Comparison of ENCODE assay signal across 22 cellular contexts in the genomic region with DNA sequence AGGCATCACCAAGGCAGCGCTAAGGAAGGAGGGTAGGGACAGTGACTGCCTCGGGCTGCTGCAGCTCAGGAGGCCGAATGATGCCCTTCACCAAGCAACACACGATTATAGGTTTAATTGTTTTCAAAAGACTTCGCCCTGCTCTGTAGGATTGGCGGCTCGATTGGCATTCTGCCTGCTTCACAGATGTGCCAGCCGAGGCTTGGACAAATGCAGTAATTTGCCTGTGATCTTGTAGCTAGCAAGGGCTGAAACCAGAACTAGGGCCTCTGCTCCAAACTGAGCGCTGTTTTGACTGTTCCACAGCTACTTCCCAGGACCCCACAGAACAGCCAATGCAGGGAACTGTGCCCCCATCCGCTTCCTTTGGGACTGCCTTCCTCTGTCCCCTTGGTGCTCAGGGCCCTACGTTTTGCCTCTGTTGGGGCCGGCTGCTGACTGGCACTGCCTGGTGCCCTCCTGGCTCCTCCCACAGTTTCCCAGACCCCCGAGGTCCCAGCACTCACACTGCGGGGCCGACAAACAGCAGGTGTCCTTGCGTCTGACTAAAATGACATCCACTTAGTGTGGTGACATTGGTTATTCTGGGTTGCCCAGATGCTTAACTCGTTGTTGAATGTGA.
DNase-seq lines count a peak whose midpoint lies in the region; ATAC-seq and TF ChIP-seq lines count a peak whose summit lies in the region.
"Had no signal": no experiment of that assay in that cellular context is flagged by ENCODE, and none has a peak within 500 bp of the region (broad histone marks: within the 10 kb centered on the region; RNA-seq: fewer than 3 reads in every experiment).

No MANE protein-coding gene starts in this region.

- H3K4me3 ChIP-seq in gastroesophageal sphincter: no peak overlapping the region
- H3K4me3 ChIP-seq: BLaER1, GM23248, left ventricle myocardium inferior had no signal

- no peak for TF ChIP-seq CTCF in gastroesophageal sphincter (IDR thresholded peaks at IDR 0.05)

- H3K36me3 ChIP-seq in gastroesophageal sphincter: no peaks in the 10 kb centered on the region
- H3K36me3 ChIP-seq: BLaER1, left ventricle myocardium inferior had no signal

- no peaks in the 10 kb centered on the region for H3K4me1 ChIP-seq in gastroesophageal sphincter
- H3K4me1 ChIP-seq: BLaER1, left ventricle myocardium inferior had no signal

- no peak for TF ChIP-seq POLR2A in gastroesophageal sphincter (IDR thresholded peaks at IDR 0.05)

- peaks cover 88% of the 10 kb centered on the region for H3K27me3 ChIP-seq in gastroesophageal sphincter

- peak overlapping the region; percentile 88 for H3K27ac ChIP-seq in cingulate gyrus (ENCODE audit: low read depth, low read length)
- no peak overlapping the region for H3K27ac ChIP-seq in gastroesophageal sphincter
- H3K27ac ChIP-seq: BLaER1, GM23248, left ventricle myocardium inferior, VCaP had no signal

- DNase-seq in COR-L47 (lab: John Stamatoyannopoulos, UW) (peak; percentile 81), NCI-H1092 (lab: John Stamatoyannopoulos, UW) (peak; percentile 32), pons (ENCODE audit: low spot score) (peak; percentile 42)
- DNase-seq: activated CD4-positive, alpha-beta T cell treated with anti-CD3 and anti-CD28 coated beads for 48 hours; activated gamma-delta T cell treated with Interleukin-2 at 50 U/mL for 16 hours; activated T-cell treated with anti-CD3 and anti-CD28 coated beads, Interleukin-2, amount 50 U/mL, for 24 hours; DND-41; GM23248; left ventricle myocardium inferior; natural killer cell; NCI-H1930; NCI-H345; NCI-H82; small intestine; stimulated activated CD4-positive, alpha-beta T cell treated with anti-CD3 and anti-CD28 coated beads, Interleukin-2, amount 100 ng/mL, for 24 hours; trophoblast cell had no signal

- TF ChIP-seq EP300 in gastroesophageal sphincter (IDR thresholded peaks at IDR 0.05): no peak

- no peak for ATAC-seq in GM21526 (IDR thresholded peaks at IDR 0.05; ENCODE audit: low FRiP score, unreplicated experiment)
- no peak for ATAC-seq in HG02571 (IDR thresholded peaks at IDR 0.05; ENCODE audit: unreplicated experiment)
- ATAC-seq in gastroesophageal sphincter: no peak
- ATAC-seq: natural killer cell had no signal

- no peaks in the 10 kb centered on the region for H3K9me3 ChIP-seq in gastroesophageal sphincter
- H3K9me3 ChIP-seq: BLaER1, left ventricle myocardium inferior had no signal

- WGBS in gastroesophageal sphincter (ENCODE audit: low coverage in 1 of 2), 2 donors: 44 to 48% methylated on average over 4 to 14 of the region's 17 CpGs
